ENCODE assay signal across 8 cellular contexts in the genomic region with DNA sequence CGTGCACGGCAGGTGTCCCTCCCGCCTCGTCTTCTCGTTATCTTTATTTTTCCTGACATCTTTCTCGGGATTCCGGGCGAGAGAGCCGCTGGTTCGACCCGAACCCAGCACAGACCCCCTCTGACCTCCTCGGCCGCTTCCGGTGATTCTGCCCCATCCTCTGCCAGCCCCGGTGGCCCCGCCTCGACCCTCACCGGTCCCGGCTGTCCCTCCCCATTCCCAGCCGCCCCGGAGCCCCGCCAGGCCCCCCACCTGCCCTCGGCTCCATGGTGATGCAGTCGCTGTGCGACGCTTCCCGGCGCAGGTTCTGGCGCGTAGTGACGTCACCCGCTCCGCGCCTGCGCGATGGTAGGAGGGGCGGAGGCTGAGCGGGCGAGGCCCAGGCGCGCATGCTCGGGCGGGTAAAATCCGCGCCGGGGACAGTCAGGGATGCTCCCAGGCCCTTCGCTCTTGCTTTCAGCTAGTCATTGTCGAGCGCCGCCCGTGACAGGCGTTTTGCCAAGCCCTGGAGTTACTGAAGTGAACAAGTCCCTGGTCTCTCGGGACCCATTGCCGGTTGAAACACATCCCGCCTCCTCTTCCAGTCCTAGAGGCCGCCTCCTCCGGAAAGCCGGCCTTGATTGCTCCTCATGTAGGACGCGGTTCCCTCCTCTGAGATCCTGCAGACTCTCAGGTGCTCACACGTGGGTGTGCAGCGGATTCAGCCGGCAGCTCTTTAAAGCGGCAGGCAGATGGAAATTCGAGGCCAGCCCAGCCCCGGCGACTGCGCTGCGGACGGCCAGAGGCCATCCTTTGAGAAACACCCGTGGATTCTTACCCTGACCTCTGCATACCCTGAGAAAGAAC.
DNase-seq lines count a peak whose midpoint lies in the region; ATAC-seq and TF ChIP-seq lines count a peak whose summit lies in the region.

A gene with protein sequence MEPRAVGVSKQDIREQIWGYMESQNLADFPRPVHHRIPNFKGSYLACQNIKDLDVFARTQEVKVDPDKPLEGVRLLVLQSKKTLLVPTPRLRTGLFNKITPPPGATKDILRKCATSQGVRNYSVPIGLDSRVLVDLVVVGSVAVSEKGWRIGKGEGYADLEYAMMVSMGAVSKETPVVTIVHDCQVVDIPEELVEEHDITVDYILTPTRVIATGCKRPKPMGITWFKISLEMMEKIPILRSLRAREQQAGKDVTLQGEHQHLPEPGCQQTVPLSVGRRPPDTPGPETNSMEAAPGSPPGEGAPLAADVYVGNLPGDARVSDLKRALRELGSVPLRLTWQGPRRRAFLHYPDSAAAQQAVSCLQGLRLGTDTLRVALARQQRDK (minus strand): TSS at position 319 of the 846 bp plus-strand sequence. CDS start 51 bp downstream, at position 268.

- ATAC-seq in GM18517 (IDR thresholded peaks at IDR 0.05; ENCODE audit: unreplicated experiment): peak; percentile 69
- peak; percentile 76 for ATAC-seq in HG02973 (IDR thresholded peaks at IDR 0.05; ENCODE audit: unreplicated experiment)
- no peak for ATAC-seq in GM18870 (IDR thresholded peaks at IDR 0.05; ENCODE audit: unreplicated experiment)

- DNase-seq in NCI-H2081 (lab: John Stamatoyannopoulos, UW) (peak; percentile 80 to 81), T1000 (lab: John Stamatoyannopoulos, UW) (peak; percentile 83), astrocyte of the hippocampus (ENCODE audit: low read depth, low spot score) (peak; percentile 98), hippocampal formation (lab: John Stamatoyannopoulos, UW) (peak; percentile 76 to 86), retinal pigment epithelial cell (ENCODE audit: low read depth) (peak; percentile 71)

- no peak for TF ChIP-seq CTCF in retinal pigment epithelial cell (conservative IDR thresholded peaks at IDR 0.05; ENCODE audit: low read depth, low read length)

- H3K4me3 ChIP-seq in retinal pigment epithelial cell (ENCODE audit: low read length): peak within 1 kb of the TSS; percentile 89
